In the genomic region with DNA sequence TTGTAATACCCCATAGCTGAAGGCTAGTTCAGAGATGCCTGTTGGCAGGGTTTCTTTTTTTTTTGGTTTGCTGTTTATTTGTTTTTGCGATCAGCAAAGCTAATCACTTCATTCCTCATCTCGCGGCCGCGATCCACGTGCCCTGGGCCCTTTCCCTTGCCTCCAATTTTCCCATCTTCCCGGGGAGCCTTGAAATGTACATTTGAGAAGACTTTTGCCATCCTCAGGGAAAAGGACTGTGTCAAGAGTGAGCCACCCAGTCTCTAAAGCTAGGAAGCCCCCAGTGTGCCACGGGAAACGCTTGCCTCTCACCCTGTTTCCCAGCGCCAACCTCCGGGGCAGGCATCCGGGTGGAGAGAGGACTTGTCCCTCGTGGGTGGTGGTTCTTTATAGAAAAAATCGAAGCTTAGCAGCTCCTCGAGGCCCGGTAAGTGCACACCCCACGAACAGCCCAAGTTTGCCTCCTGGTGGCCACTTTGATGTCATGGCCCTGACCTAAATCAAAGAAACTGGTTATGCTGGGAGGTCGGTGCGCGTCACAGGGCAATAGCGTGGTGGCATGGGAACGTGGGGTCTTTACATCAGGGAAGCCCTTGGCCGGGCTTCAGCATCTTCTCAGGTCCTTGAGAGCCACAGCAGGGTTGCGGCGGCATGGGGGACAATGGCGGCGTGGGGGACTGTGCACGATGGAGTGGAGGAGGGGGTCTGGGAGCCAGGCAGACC, we compare ENCODE assay signal across 8 cellular contexts. TPM values are rescaled to one million over a fixed set of nuclear protein-coding genes. Genes with fewer than 3 reads are reported as not detected.
DNase-seq lines count a peak whose midpoint lies in the region; ATAC-seq and TF ChIP-seq lines count a peak whose summit lies in the region.

No MANE protein-coding gene starts in this region.

- peak in 2 of 3 donors; percentile 26 to 62 for DNase-seq in CD4-positive, CD25-positive, alpha-beta regulatory T cell
- peak; percentile 41 to 45 for DNase-seq in activated T-cell treated with anti-CD3 and anti-CD28 coated beads, Interleukin-2, amount 50 U/mL, for 48 hours
- DNase-seq in glutamatergic neuron (peak; percentile 58), retina (peak; percentile 21), NK-92 (lab: John Stamatoyannopoulos, UW; ENCODE audit: unreplicated experiment) (no peak), NCI-H446 treated with DMSO at 0.1 percent for 48 hours (lab: John Stamatoyannopoulos, UW) (no peak), occipital lobe (lab: John Stamatoyannopoulos, UW) (no peak)

- peak; percentile 65 for TF ChIP-seq CTCF in glutamatergic neuron (IDR thresholded peaks at IDR 0.05; ENCODE audit: partially characterized antibody, unreplicated experiment)

- H3K27ac Mint-ChIP-seq in CD4-positive, CD25-positive, alpha-beta regulatory T cell: peak overlapping the region in 1 of 3 donors; percentile 56
- no peak overlapping the region for H3K27ac Mint-ChIP-seq in glutamatergic neuron (ENCODE audit: unreplicated experiment)

- no peaks in the 10 kb centered on the region for H3K36me3 Mint-ChIP-seq in CD4-positive, CD25-positive, alpha-beta regulatory T cell
- no peaks in the 10 kb centered on the region for H3K36me3 Mint-ChIP-seq in glutamatergic neuron (ENCODE audit: unreplicated experiment)

- no peaks in the 10 kb centered on the region for H3K9me3 ChIP-seq in CD4-positive, CD25-positive, alpha-beta regulatory T cell (ENCODE audit: control insufficient read depth in 2 of 2, low read length in 2 of 2)

- H3K27ac ChIP-seq in CD4-positive, CD25-positive, alpha-beta regulatory T cell (ENCODE audit: insufficient read depth, low read length, poor library complexity, severe bottlenecking): no peak overlapping the region

- H3K4me1 ChIP-seq in CD4-positive, CD25-positive, alpha-beta regulatory T cell (ENCODE audit: control insufficient read depth, insufficient read depth, low read length, poor library complexity, severe bottlenecking): no peaks in the 10 kb centered on the region

- H3K27me3 Mint-ChIP-seq in CD4-positive, CD25-positive, alpha-beta regulatory T cell: no peaks in the 10 kb centered on the region
- H3K27me3 Mint-ChIP-seq in glutamatergic neuron (ENCODE audit: unreplicated experiment): no peaks in the 10 kb centered on the region

- H3K4me3 Mint-ChIP-seq in CD4-positive, CD25-positive, alpha-beta regulatory T cell: no peak overlapping the region
- no peak overlapping the region for H3K4me3 Mint-ChIP-seq in glutamatergic neuron (ENCODE audit: unreplicated experiment)

- no peaks in the 10 kb centered on the region for H3K9me3 Mint-ChIP-seq in CD4-positive, CD25-positive, alpha-beta regulatory T cell
- peaks cover 5% of the 10 kb centered on the region for H3K9me3 Mint-ChIP-seq in glutamatergic neuron (ENCODE audit: unreplicated experiment)

- H3K4me3 ChIP-seq in CD4-positive, CD25-positive, alpha-beta regulatory T cell (ENCODE audit: low read depth, low read length): no peak overlapping the region

- no peak for ATAC-seq in CD4-positive, CD25-positive, alpha-beta regulatory T cell (ENCODE audit: low read depth in 2 of 2)
- peak; percentile 47 for ATAC-seq in HG03159 (IDR thresholded peaks at IDR 0.05; ENCODE audit: unreplicated experiment)

- H3K36me3 ChIP-seq in CD4-positive, CD25-positive, alpha-beta regulatory T cell (ENCODE audit: control insufficient read depth, insufficient read depth, low read length): peaks cover 1% of the 10 kb centered on the region

- no peaks in the 10 kb centered on the region for H3K27me3 ChIP-seq in CD4-positive, CD25-positive, alpha-beta regulatory T cell (ENCODE audit: control insufficient read depth, insufficient read depth, low read length)

- peaks cover 0 to 11% (median 6%) of the 10 kb centered on the region in 4 donors for H3K4me1 Mint-ChIP-seq in CD4-positive, CD25-positive, alpha-beta regulatory T cell
- H3K4me1 Mint-ChIP-seq in glutamatergic neuron (ENCODE audit: low read depth, unreplicated experiment): peaks cover 11% of the 10 kb centered on the region

RNA-seq across cellular contexts. Expression of gene MAP7D3, which starts 42.0 kb away (rescaled TPM):
- total RNA-seq in CD4-positive, CD25-positive, alpha-beta regulatory T cell: 4.7 TPM
- 1 to 10 TPM; 2.5 to 4.7 (median 3.0) TPM for polyA plus RNA-seq in CD4-positive, CD25-positive, alpha-beta regulatory T cell
- 4.6 TPM for total RNA-seq in glutamatergic neuron (ENCODE audit: unreplicated experiment)
- 1.4 TPM for total RNA-seq in occipital lobe

Comparison
In these comparisons a context has a peak if more than half of its experiments do, and no peak if none do; other contexts are left out.
1. DNase-seq: peak in CD4-positive, CD25-positive, alpha-beta regulatory T cell (2 of 3), activated T-cell treated with anti-CD3 and anti-CD28 coated beads, Interleukin-2, amount 50 U/mL, for 48 hours (2 of 2), glutamatergic neuron (single experiment) and retina (single experiment); none in NK-92 (single experiment), NCI-H446 treated with DMSO at 0.1 percent for 48 hours (single experiment) and occipital lobe (single experiment).